24 cellular contexts compared by ENCODE assay signal in the genomic region with DNA sequence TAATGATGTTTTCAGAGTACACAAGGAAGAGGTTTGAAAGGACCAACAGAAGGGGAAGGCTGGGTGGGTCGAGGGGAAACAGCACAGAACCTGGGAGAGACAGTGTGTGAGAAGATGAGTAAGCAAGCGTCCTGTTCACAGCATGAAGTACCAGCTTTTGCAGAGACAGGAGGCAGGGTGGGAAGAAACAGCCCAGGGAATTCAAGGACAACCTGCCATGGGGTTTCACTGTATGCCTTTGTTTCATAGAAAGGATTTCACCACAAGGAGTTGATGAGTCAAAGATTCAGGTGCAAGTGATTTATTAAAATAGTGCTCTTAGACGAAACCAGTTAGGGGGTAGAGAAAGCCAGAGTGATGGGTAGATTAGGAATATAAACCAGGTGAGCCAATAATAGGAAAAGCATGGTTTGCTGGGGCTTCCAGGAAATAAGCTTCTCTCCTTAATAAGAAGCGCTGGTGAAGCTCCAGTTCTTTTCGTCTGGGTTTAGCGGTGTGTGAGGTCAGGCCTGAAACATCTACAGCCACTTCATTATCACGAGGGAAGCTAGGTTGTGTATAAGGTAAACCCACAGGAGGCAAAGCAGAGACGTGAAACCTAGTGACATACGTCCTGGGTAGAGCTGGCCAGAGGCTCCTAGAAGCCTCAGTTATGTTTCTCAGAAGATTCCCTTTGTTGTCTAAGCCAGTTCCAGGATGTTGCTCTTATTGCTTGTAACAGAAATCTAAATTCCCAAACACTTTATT. TPM values are rescaled to one million over a fixed set of nuclear protein-coding genes. Genes with fewer than 3 reads are reported as not detected.
A peak's percentile ranks its signal among the peaks of the same experiment; 100 is the strongest.
DNase-seq lines count a peak whose midpoint lies in the region; ATAC-seq and TF ChIP-seq lines count a peak whose summit lies in the region.
"Had no signal": no experiment of that assay in that cellular context is flagged by ENCODE, and none has a peak within 500 bp of the region (broad histone marks: within the 10 kb centered on the region; RNA-seq: fewer than 3 reads in every experiment).

No MANE protein-coding gene starts in this region.

- no peak overlapping the region for H3K4me2 ChIP-seq in neuronal stem cell (ENCODE audit: insufficient read depth, low read length, poor library complexity, severe bottlenecking)

- H3K4ac ChIP-seq in neuronal stem cell (ENCODE audit: low read length) = no peak overlapping the region

- no peak overlapping the region for H3K14ac ChIP-seq in neuronal stem cell (ENCODE audit: low read length)

- no peak overlapping the region for H2BK15ac ChIP-seq in neuronal stem cell (ENCODE audit: low read length)

- H3K4me1 ChIP-seq in endodermal cell (ENCODE audit: control insufficient read depth, insufficient read depth, low read length) (no peaks in the 10 kb centered on the region), neuronal stem cell (ENCODE audit: control insufficient read depth in 2 of 2, insufficient read depth in 1 of 2, low read depth in 1 of 2, low read length in 2 of 2) (peaks cover 0 to 5% of the 10 kb centered on the region in 2 donors)
- H3K4me1 ChIP-seq: BE2C, sigmoid colon, suprapubic skin had no signal

- peak; percentile 36; the same call in 1 of the 2 replicates for ATAC-seq in WTC11
- no peak for ATAC-seq in HG02588 (IDR thresholded peaks at IDR 0.05; ENCODE audit: unreplicated experiment)
- ATAC-seq in HG02870 (IDR thresholded peaks at IDR 0.05; ENCODE audit: unreplicated experiment) = no peak
- ATAC-seq: left colon; stimulated activated memory B cell treated with anti-CD40 and anti-IgM and Interleukin-4, amounts not matched to agents 10 μg/mL and 1 μg/mL and 100 μg/mL, for 72 hours had no signal

- H3K79me1 ChIP-seq in neuronal stem cell (ENCODE audit: low read depth, low read length) = no peaks in the 10 kb centered on the region

- DNase-seq in activated naive CD4-positive, alpha-beta T cell (lab: John Stamatoyannopoulos, UW) = no peak
- DNase-seq in WTC11 (ENCODE audit: low spot score) = no peak
- DNase-seq in endodermal cell = peak; percentile 51
- no peak for DNase-seq in neuronal stem cell (ENCODE audit: low spot score)
- DNase-seq in head of caudate nucleus = no peak
- DNase-seq: ACHN; BE2C; brain microvascular endothelial cell; left colon; NCI-H1105; NCI-H1930; Peyer's patch; sigmoid colon; stimulated activated CD4-positive, alpha-beta T cell treated with anti-CD3 and anti-CD28 coated beads, Interleukin-4, amount 100 ng/mL, for 4 hours had no signal

- H3K4me1 Mint-ChIP-seq in activated naive CD4-positive, alpha-beta T cell treated with anti-CD3 and anti-CD28 coated beads, Interleukin-2, amount 50 U/mL, for 24 hours = peaks cover 54% of the 10 kb centered on the region
- H3K4me1 Mint-ChIP-seq in WTC11 (peaks cover 19% of the 10 kb centered on the region), endodermal cell (peaks cover 3% of the 10 kb centered on the region)

- H3K4me3 ChIP-seq in endodermal cell (ENCODE audit: low read length) (no peak overlapping the region), neuronal stem cell (ENCODE audit: low read length in 2 of 2) (no peak overlapping the region)
- H3K4me3 ChIP-seq: sigmoid colon, suprapubic skin had no signal

- H2AFZ ChIP-seq in neuronal stem cell (ENCODE audit: low read length) = peak overlapping the region; percentile 23

- H3K36me3 Mint-ChIP-seq in activated naive CD4-positive, alpha-beta T cell treated with anti-CD3 and anti-CD28 coated beads, Interleukin-2, amount 50 U/mL, for 24 hours = no peaks in the 10 kb centered on the region
- H3K36me3 Mint-ChIP-seq in WTC11 (no peaks in the 10 kb centered on the region), endodermal cell (ENCODE audit: low read depth) (no peaks in the 10 kb centered on the region)
- H3K36me3 Mint-ChIP-seq: stimulated activated memory B cell treated with anti-CD40 and anti-IgM and Interleukin-4, amounts not matched to agents 10 μg/mL and 1 μg/mL and 100 μg/mL, for 72 hours had no signal

- H3K27ac ChIP-seq in endodermal cell (ENCODE audit: low read depth, low read length) (no peak overlapping the region), neuronal stem cell (replicated peaks; ENCODE audit: low read length) (no peak overlapping the region)
- H3K27ac ChIP-seq: brain microvascular endothelial cell, epithelial cell of prostate, neutrophil, Peyer's patch, sigmoid colon, suprapubic skin had no signal

- no peak overlapping the region for H3K4me3 Mint-ChIP-seq in activated naive CD4-positive, alpha-beta T cell treated with anti-CD3 and anti-CD28 coated beads, Interleukin-2, amount 50 U/mL, for 24 hours
- H3K4me3 Mint-ChIP-seq in WTC11 (no peak overlapping the region), endodermal cell (no peak overlapping the region)
- H3K4me3 Mint-ChIP-seq: stimulated activated memory B cell treated with anti-CD40 and anti-IgM and Interleukin-4, amounts not matched to agents 10 μg/mL and 1 μg/mL and 100 μg/mL, for 72 hours had no signal

- H3K9me3 Mint-ChIP-seq in activated naive CD4-positive, alpha-beta T cell treated with anti-CD3 and anti-CD28 coated beads, Interleukin-2, amount 50 U/mL, for 24 hours = no peaks in the 10 kb centered on the region
- H3K9me3 Mint-ChIP-seq in WTC11 (no peaks in the 10 kb centered on the region), endodermal cell (no peaks in the 10 kb centered on the region)
- H3K9me3 Mint-ChIP-seq: stimulated activated memory B cell treated with anti-CD40 and anti-IgM and Interleukin-4, amounts not matched to agents 10 μg/mL and 1 μg/mL and 100 μg/mL, for 72 hours had no signal

- TF ChIP-seq CTCF in WTC11 (IDR thresholded peaks at IDR 0.05) (no peak), endodermal cell (conservative IDR thresholded peaks at IDR 0.05) (no peak)

- H3K36me3 ChIP-seq in endodermal cell (ENCODE audit: control insufficient read depth, insufficient read depth, low read length) (no peaks in the 10 kb centered on the region), neuronal stem cell (replicated peaks in 1 of 2; ENCODE audit: control insufficient read depth in 2 of 2, insufficient read depth in 2 of 2, low read length in 2 of 2) (no peaks in the 10 kb centered on the region)
- H3K36me3 ChIP-seq: BE2C, brain microvascular endothelial cell, neutrophil, Peyer's patch, sigmoid colon, suprapubic skin had no signal

- H3K9me3 ChIP-seq in endodermal cell (ENCODE audit: control insufficient read depth, low read length) = no peaks in the 10 kb centered on the region
- H3K9me3 ChIP-seq in neuronal stem cell (replicated peaks in 1 of 2; ENCODE audit: control insufficient read depth in 2 of 2, insufficient read depth in 1 of 2, low read depth in 1 of 2, low read length in 2 of 2) = no peaks in the 10 kb centered on the region
- H3K9me3 ChIP-seq: BE2C, neutrophil, Peyer's patch, sigmoid colon, suprapubic skin had no signal

- no peak overlapping the region for H2BK5ac ChIP-seq in neuronal stem cell (ENCODE audit: low read length)

- peak overlapping the region; percentile 56 for H3K27ac Mint-ChIP-seq in activated naive CD4-positive, alpha-beta T cell treated with anti-CD3 and anti-CD28 coated beads, Interleukin-2, amount 50 U/mL, for 24 hours
- H3K27ac Mint-ChIP-seq in WTC11 (peak overlapping the region; percentile 45; the same call in 1 of the 2 replicates), endodermal cell (no peak overlapping the region)
- H3K27ac Mint-ChIP-seq: progenitor cell of endocrine pancreas had no signal

- H3K27me3 ChIP-seq in endodermal cell (ENCODE audit: control insufficient read depth, insufficient read depth, low read length, poor library complexity, severe bottlenecking) = no peaks in the 10 kb centered on the region
- no peaks in the 10 kb centered on the region for H3K27me3 ChIP-seq in neuronal stem cell (ENCODE audit: control insufficient read depth in 3 of 3, insufficient read depth in 3 of 3, low read depth in 1 of 3, low read length in 3 of 3)
- H3K27me3 ChIP-seq: BE2C, brain microvascular endothelial cell, neutrophil, Peyer's patch, sigmoid colon, suprapubic skin had no signal

- H4K8ac ChIP-seq in neuronal stem cell (ENCODE audit: low read depth, low read length) = no peak overlapping the region

- H3K18ac ChIP-seq in neuronal stem cell (ENCODE audit: low read length) = no peak overlapping the region

- no peak overlapping the region for H2BK120ac ChIP-seq in neuronal stem cell (ENCODE audit: low read depth, low read length)

- H3K9ac ChIP-seq in endodermal cell (ENCODE audit: extremely low read depth, low read length, poor library complexity, severe bottlenecking) (no peak overlapping the region), neuronal stem cell (ENCODE audit: low read depth, low read length, poor library complexity) (no peak overlapping the region)

- CTCF ChIA-PET in WTC11 (lab: Charles Lee) = no interaction called here

- H2AK5ac ChIP-seq in neuronal stem cell (ENCODE audit: low read depth, low read length) = no peak overlapping the region

- no peak overlapping the region for H3K23ac ChIP-seq in neuronal stem cell (ENCODE audit: low read depth, low read length, poor library complexity)

- no peaks in the 10 kb centered on the region for H3K27me3 Mint-ChIP-seq in activated naive CD4-positive, alpha-beta T cell treated with anti-CD3 and anti-CD28 coated beads, Interleukin-2, amount 50 U/mL, for 24 hours
- H3K27me3 Mint-ChIP-seq in WTC11 (ENCODE audit: low read depth) (no peaks in the 10 kb centered on the region), endodermal cell (ENCODE audit: insufficient read depth) (no peaks in the 10 kb centered on the region)
- H3K27me3 Mint-ChIP-seq: progenitor cell of endocrine pancreas; stimulated activated memory B cell treated with anti-CD40 and anti-IgM and Interleukin-4, amounts not matched to agents 10 μg/mL and 1 μg/mL and 100 μg/mL, for 72 hours had no signal

- intact Hi-C loops in head of caudate nucleus (cut with DNase I) = no loop called here

- 68 to 85% methylated on average over 6 to 9 of the region's 9 CpGs for WGBS in endodermal cell (ENCODE audit: insufficient coverage in 1 of 2, insufficient read length in 1 of 2), 2 experiments
- no CpG with 5 or more reads among the region's 9 CpGs for WGBS in neuronal stem cell (ENCODE audit: extremely low coverage in 2 of 2, insufficient read length in 2 of 2, insufficient replicate concordance in 1 of 2), 2 donors

- POLR2A ChIA-PET in WTC11 (lab: Charles Lee) = interaction anchor here (0.6 kb wide), 1 partner anchor 465 kb away, joined by 3 read pairs; no protein-coding TSS in a partner anchor

- H4K91ac ChIP-seq in neuronal stem cell (ENCODE audit: low read depth, low read length, poor library complexity) = no peak overlapping the region

- no peak overlapping the region for H2BK12ac ChIP-seq in neuronal stem cell (ENCODE audit: low read length)

TF ChIP-seq in WTC11, 78 proteins besides CTCF, POLR2A, EP300 and RAD21 (continues in another document):
- TF ChIP-seq FOXJ3 (CRISPR knock-in tag; IDR thresholded peaks at IDR 0.05; ENCODE audit: borderline replicate concordance) (no peak), ATF1 (CRISPR knock-in tag; IDR thresholded peaks at IDR 0.05) (no peak), FOXK1 (CRISPR knock-in tag; IDR thresholded peaks at IDR 0.05) (no peak)

RNA-seq across cellular contexts. Expression of a gene that starts 3.9 kb away (rescaled TPM):
- total RNA-seq in WTC11 (2021) = 0.07 to 0.14 TPM (median 0.09 TPM) in 3 replicates
- total RNA-seq in endodermal cell = not detected
- polyA plus RNA-seq in endodermal cell (2013, experiment 1 of 2) = not detected
- not detected for polyA plus RNA-seq in endodermal cell (2013, experiment 2 of 2)
- polyA plus RNA-seq in neuronal stem cell (2013, experiment 1 of 2) = not detected
- polyA plus RNA-seq in neuronal stem cell (2013, experiment 2 of 2) = 0.01 TPM
- total RNA-seq: myocyte, progenitor cell of endocrine pancreas, suprapubic skin, ureter had no signal
